16 cellular contexts compared by ENCODE assay signal in the genomic region with DNA sequence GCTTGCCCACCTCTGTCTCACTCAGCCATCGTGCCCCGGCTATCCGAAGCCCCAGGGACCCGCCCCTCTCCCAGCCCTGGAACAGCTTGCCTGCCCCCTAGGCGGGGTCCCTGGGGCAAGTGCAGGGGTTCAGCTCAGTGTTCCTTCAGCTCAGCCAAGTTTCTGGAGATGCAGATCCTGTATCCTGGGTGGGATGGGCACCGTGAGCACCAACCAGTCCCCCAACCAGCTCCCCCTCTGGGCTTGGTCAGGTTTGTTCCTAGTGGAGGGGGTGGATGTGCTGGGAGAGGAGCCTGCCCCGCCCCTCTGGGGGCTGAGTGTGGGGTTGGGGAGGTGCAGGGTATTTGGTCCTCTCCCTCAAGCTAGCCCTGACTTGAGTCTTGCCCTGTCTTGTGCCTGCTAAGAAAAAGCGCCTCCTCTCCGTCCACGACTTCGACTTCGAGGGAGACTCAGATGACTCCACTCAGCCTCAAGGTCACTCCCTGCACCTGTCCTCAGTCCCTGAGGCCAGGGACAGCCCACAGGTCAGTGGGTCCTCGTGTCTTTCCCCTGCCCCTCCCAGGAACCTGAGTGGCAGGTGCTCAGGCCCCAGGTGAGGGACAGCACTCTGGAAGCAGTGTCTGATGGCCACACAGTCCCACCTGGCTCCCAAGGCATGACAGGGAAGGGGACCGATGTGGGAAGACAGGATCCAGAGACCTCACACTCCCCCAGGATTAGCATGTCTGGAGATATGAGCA. TPM values are rescaled to one million over a fixed set of nuclear protein-coding genes. Genes with fewer than 3 reads are reported as not detected.
DNase-seq lines count a peak whose midpoint lies in the region; ATAC-seq and TF ChIP-seq lines count a peak whose summit lies in the region.
"Had no signal": no experiment of that assay in that cellular context is flagged by ENCODE, and none has a peak within 500 bp of the region (broad histone marks: within the 10 kb centered on the region; RNA-seq: fewer than 3 reads in every experiment).

No MANE protein-coding gene starts in this region.

- no peaks in the 10 kb centered on the region for H3K27me3 Mint-ChIP-seq in effector memory CD8-positive, alpha-beta T cell
- H3K27me3 Mint-ChIP-seq: CD4-positive, CD25-positive, alpha-beta regulatory T cell had no signal

- no peaks in the 10 kb centered on the region for H3K27me3 ChIP-seq in upper lobe of right lung
- H3K27me3 ChIP-seq: BLaER1 treated with 17β-estradiol and CSF1 and Interleukin-3, amounts not matched to agents 10 nM and 100 nM had no signal

- peaks cover 7% of the 10 kb centered on the region for H3K36me3 ChIP-seq in upper lobe of right lung
- H3K36me3 ChIP-seq: BLaER1 treated with 17β-estradiol and CSF1 and Interleukin-3, amounts not matched to agents 10 nM and 100 nM had no signal

- no peaks in the 10 kb centered on the region for H3K36me3 Mint-ChIP-seq in effector memory CD8-positive, alpha-beta T cell (ENCODE audit: insufficient read depth)
- H3K36me3 Mint-ChIP-seq: CD4-positive, CD25-positive, alpha-beta regulatory T cell had no signal

- H3K9me3 ChIP-seq in upper lobe of right lung = no peaks in the 10 kb centered on the region

- intact Hi-C loops in Right ventricle myocardium inferior (cut with DNase I) (no loop called here), cardiac septum (cut with DNase I) (loop anchor here (10.0 kb wide), 1 partner anchor 225 kb away; no protein-coding TSS in a partner anchor), sciatic nerve (cut with DNase I) (loop anchor here (2.0 kb wide), 1 partner anchor 35 kb away; no protein-coding TSS in a partner anchor), upper lobe of right lung (cut with DNase I) (loop anchor here (5.0 kb wide), 1 partner anchor 53 kb away; no protein-coding TSS in a partner anchor)

- DNase-seq in Right ventricle myocardium inferior (ENCODE audit: missing footprints) (peak; percentile 34), cardiac septum (ENCODE audit: low spot score) (no peak), left lobe of liver (ENCODE audit: low spot score) (no peak), sciatic nerve (ENCODE audit: low spot score) (no peak), upper lobe of right lung (no peak), foreskin melanocyte (no peak)
- DNase-seq in effector memory CD8-positive, alpha-beta T cell = no peak
- DNase-seq: AML-193; CD4-positive, CD25-positive, alpha-beta regulatory T cell; DMS53; GF-D8; GOT3; H9 had no signal

- ATAC-seq in Right ventricle myocardium inferior (no peak), left lobe of liver (peak; percentile 12), sciatic nerve (peak; percentile 37), upper lobe of right lung (peak; percentile 6), GM21619 (IDR thresholded peaks at IDR 0.05; ENCODE audit: unreplicated experiment) (no peak)
- no peak for ATAC-seq in effector memory CD8-positive, alpha-beta T cell (replicated peaks)

- no peaks in the 10 kb centered on the region for H3K4me1 Mint-ChIP-seq in effector memory CD8-positive, alpha-beta T cell (ENCODE audit: low read depth in 2 of 2)
- H3K4me1 Mint-ChIP-seq: CD4-positive, CD25-positive, alpha-beta regulatory T cell; H9 had no signal

- no peaks in the 10 kb centered on the region for H3K4me1 ChIP-seq in upper lobe of right lung

- no peak overlapping the region for H3K4me3 Mint-ChIP-seq in effector memory CD8-positive, alpha-beta T cell
- H3K4me3 Mint-ChIP-seq: CD4-positive, CD25-positive, alpha-beta regulatory T cell; H9 had no signal

- H3K9me3 Mint-ChIP-seq in effector memory CD8-positive, alpha-beta T cell = no peaks in the 10 kb centered on the region
- H3K9me3 Mint-ChIP-seq: CD4-positive, CD25-positive, alpha-beta regulatory T cell had no signal

- H3K4me3 ChIP-seq in upper lobe of right lung = no peak overlapping the region
- H3K4me3 ChIP-seq: BLaER1 treated with 17β-estradiol and CSF1 and Interleukin-3, amounts not matched to agents 10 nM and 100 nM had no signal

- TF ChIP-seq CTCF in upper lobe of right lung (IDR thresholded peaks at IDR 0.05) = no peak

- H3K27ac ChIP-seq in upper lobe of right lung = no peak overlapping the region
- H3K27ac ChIP-seq: 22Rv1; BLaER1 treated with 17β-estradiol and CSF1 and Interleukin-3, amounts not matched to agents 10 nM and 100 nM had no signal

- no peak overlapping the region for H3K27ac Mint-ChIP-seq in effector memory CD8-positive, alpha-beta T cell
- H3K27ac Mint-ChIP-seq: CD4-positive, CD25-positive, alpha-beta regulatory T cell; H9 had no signal

RNA-seq across cellular contexts. Expression of gene MLPH, which starts 32.6 kb away (rescaled TPM):
- 79.0 TPM for total RNA-seq in Right ventricle myocardium inferior
- 15.7 TPM for total RNA-seq in cardiac septum
- 55.0 TPM for total RNA-seq in left lobe of liver
- 25.5 TPM for total RNA-seq in sciatic nerve
- 423 TPM for total RNA-seq in upper lobe of right lung

RNA-seq across cellular contexts. Expression of gene PRLH, which starts 46.7 kb away (rescaled TPM):
- total RNA-seq in Right ventricle myocardium inferior (not detected), cardiac septum (not detected), left lobe of liver (not detected), sciatic nerve (not detected), upper lobe of right lung (not detected)
- total RNA-seq: CD4-positive, CD25-positive, alpha-beta regulatory T cell; H9 had no signal

Comparison
In these comparisons a context has a peak if more than half of its experiments do, and no peak if none do; other contexts are left out.
1. ATAC-seq: peak in left lobe of liver (single experiment), sciatic nerve (single experiment) and upper lobe of right lung (single experiment); none in Right ventricle myocardium inferior (single experiment), GM21619 (single experiment) and effector memory CD8-positive, alpha-beta T cell (single experiment).